Comparison of ENCODE assay signal across 14 cellular contexts in the genomic region with DNA sequence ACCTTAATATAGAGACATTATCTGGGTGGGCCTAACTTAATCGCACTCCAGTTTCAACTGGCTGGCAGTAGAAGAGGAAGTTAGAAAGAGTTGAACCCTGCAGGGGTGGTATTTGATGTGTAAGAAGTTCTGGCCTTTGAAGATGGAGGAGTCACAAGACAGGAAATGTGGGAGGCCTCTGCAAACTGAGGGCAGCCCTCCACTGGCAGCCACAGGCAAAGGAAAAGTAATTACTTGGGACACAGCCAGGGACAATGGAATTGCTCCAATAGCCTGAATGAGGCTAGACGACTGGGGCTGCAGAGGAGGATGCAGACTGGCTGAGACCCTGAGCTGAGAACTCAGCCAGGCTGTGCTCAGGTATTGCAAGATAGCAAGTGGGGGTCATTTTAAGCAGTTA.
DNase-seq lines count a peak whose midpoint lies in the region; ATAC-seq and TF ChIP-seq lines count a peak whose summit lies in the region.
"Had no signal": no experiment of that assay in that cellular context is flagged by ENCODE, and none has a peak within 500 bp of the region (broad histone marks: within the 10 kb centered on the region; RNA-seq: fewer than 3 reads in every experiment).

No MANE protein-coding gene starts in this region.

- H3K27ac ChIP-seq in DND-41 (ENCODE audit: low read length) (no peak overlapping the region), brain microvascular endothelial cell (no peak overlapping the region)
- H3K27ac ChIP-seq: upper lobe of right lung had no signal

- no peak for TF ChIP-seq CTCF in DND-41 (IDR thresholded peaks at IDR 0.05; ENCODE audit: borderline replicate concordance, extremely low read depth, low read length, poor library complexity, severe bottlenecking)
- TF ChIP-seq CTCF in brain microvascular endothelial cell (IDR thresholded peaks at IDR 0.05; ENCODE audit: low read depth, low read length, missing control alignments) = no peak

- H4K20me1 ChIP-seq in DND-41 (ENCODE audit: insufficient read depth, low read length) = no peaks in the 10 kb centered on the region

- in situ Hi-C loops in brain microvascular endothelial cell (cut with HindIII; ENCODE audit: low pct_ligation_motif_present, low sequenced_read_pairs) = no loop called here

- no peak overlapping the region for H2AFZ ChIP-seq in DND-41 (ENCODE audit: low read depth, low read length)

- H3K9me3 ChIP-seq in DND-41 (ENCODE audit: insufficient read depth, low read length, severe bottlenecking) = no peaks in the 10 kb centered on the region
- H3K9me3 ChIP-seq: upper lobe of right lung had no signal

- H3K4me2 ChIP-seq in DND-41 (ENCODE audit: insufficient read depth, low read length) = no peak overlapping the region

- no peak overlapping the region for H3K9ac ChIP-seq in DND-41 (ENCODE audit: low read depth, low read length)

- DNase-seq in DND-41 (peak; percentile 15), NCI-H1105 treated with DMSO at 0.1 percent for 48 hours (lab: John Stamatoyannopoulos, UW) (peak; percentile 66), brain microvascular endothelial cell (peak; percentile 41), left kidney (ENCODE audit: low read depth, low spot score) (peak; percentile 12), cortex of kidney (lab: John Stamatoyannopoulos, UW) (no peak), AML-193 (lab: John Stamatoyannopoulos, UW) (no peak), SIG-M5 (lab: John Stamatoyannopoulos, UW) (no peak)
- DNase-seq: activated CD4-positive, CD25-positive, alpha-beta regulatory T cell treated with anti-CD3 and anti-CD28 coated beads, Interleukin-2, amount 50 U/mL, for 72 hours; activated naive CD4-positive, alpha-beta T cell treated with Interleukin-2 at 50 U/mL for 16 hours; left cardiac atrium; MM.1S; upper lobe of right lung had no signal

- H3K36me3 ChIP-seq in DND-41 (ENCODE audit: insufficient read depth, low read length) = no peaks in the 10 kb centered on the region
- no peaks in the 10 kb centered on the region for H3K36me3 ChIP-seq in brain microvascular endothelial cell (replicated peaks)
- H3K36me3 ChIP-seq: upper lobe of right lung had no signal

- peaks cover 2% of the 10 kb centered on the region; the same call in 1 of the 2 replicates for H3K4me1 ChIP-seq in DND-41 (ENCODE audit: insufficient read depth, low read length)
- H3K4me1 ChIP-seq: upper lobe of right lung had no signal

- ATAC-seq in DND-41 (ENCODE audit: insufficient read depth, low read depth) (peak; percentile 62), GM18498 (IDR thresholded peaks at IDR 0.05; ENCODE audit: unreplicated experiment) (no peak)
- ATAC-seq: left cardiac atrium, Panc1, upper lobe of right lung had no signal

- no peaks in the 10 kb centered on the region for H3K79me2 ChIP-seq in DND-41 (ENCODE audit: insufficient read depth, low read length)

- H3K27me3 ChIP-seq in DND-41 (ENCODE audit: insufficient read depth, low read length, poor library complexity) = no peaks in the 10 kb centered on the region
- no peaks in the 10 kb centered on the region for H3K27me3 ChIP-seq in brain microvascular endothelial cell (replicated peaks)
- H3K27me3 ChIP-seq: upper lobe of right lung had no signal

- H3K4me3 ChIP-seq in DND-41 (ENCODE audit: low read depth in 1 of 2, low read length in 2 of 2) (no peak overlapping the region), brain microvascular endothelial cell (ENCODE audit: low read depth, low read length) (no peak overlapping the region)
- H3K4me3 ChIP-seq: upper lobe of right lung had no signal

Comparison
In these comparisons a context has a peak if more than half of its experiments do, and no peak if none do; other contexts are left out.
1. DNase-seq: peak in DND-41 (single experiment), NCI-H1105 treated with DMSO at 0.1 percent for 48 hours (single experiment), brain microvascular endothelial cell (single experiment) and left kidney (single experiment); none in cortex of kidney (single experiment), AML-193 (0 of 2) and SIG-M5 (single experiment).